ENCODE assay signal across 9 cellular contexts in genomic region chr1:98870959-98871903, GRCh38.
A peak's percentile ranks its signal among the peaks of the same experiment; 100 is the strongest.
DNase-seq lines count a peak whose midpoint lies in the region; ATAC-seq and TF ChIP-seq lines count a peak whose summit lies in the region.
"Had no signal": no experiment of that assay in that cellular context is flagged by ENCODE, and none has a peak within 500 bp of the region (broad histone marks: within the 10 kb centered on the region; RNA-seq: fewer than 3 reads in every experiment).

No MANE protein-coding gene starts in this region.

- H3K36me3 ChIP-seq in lower lobe of right lung, result no peaks in the 10 kb centered on the region

- H3K27ac Mint-ChIP-seq in activated CD4-positive, alpha-beta T cell treated with anti-CD3 and anti-CD28 coated beads, Interleukin-2, amount 10 ng/mL, durations not matched to agents 24 days and 14 days, result peak overlapping the region; percentile 92

- TF ChIP-seq CTCF in lower lobe of right lung (IDR thresholded peaks at IDR 0.05), result no peak

- no peak overlapping the region for H3K4me3 ChIP-seq in lower lobe of right lung

- no peaks in the 10 kb centered on the region for H3K27me3 ChIP-seq in lower lobe of right lung (ENCODE audit: low read depth)

- H3K9me3 ChIP-seq in lower lobe of right lung, result no peaks in the 10 kb centered on the region

- no peaks in the 10 kb centered on the region for H3K27me3 Mint-ChIP-seq in activated CD4-positive, alpha-beta T cell treated with anti-CD3 and anti-CD28 coated beads, Interleukin-2, amount 10 ng/mL, durations not matched to agents 24 days and 14 days

- peaks cover 19% of the 10 kb centered on the region for H3K36me3 Mint-ChIP-seq in activated CD4-positive, alpha-beta T cell treated with anti-CD3 and anti-CD28 coated beads, Interleukin-2, amount 10 ng/mL, durations not matched to agents 24 days and 14 days (ENCODE audit: low read depth)

- H3K27ac ChIP-seq in lower lobe of right lung, result no peak overlapping the region
- H3K27ac ChIP-seq: epithelial cell of prostate had no signal

- H3K4me3 Mint-ChIP-seq in activated CD4-positive, alpha-beta T cell treated with anti-CD3 and anti-CD28 coated beads, Interleukin-2, amount 10 ng/mL, durations not matched to agents 24 days and 14 days, result peak overlapping the region; percentile 72

- H3K9me3 Mint-ChIP-seq in activated CD4-positive, alpha-beta T cell treated with anti-CD3 and anti-CD28 coated beads, Interleukin-2, amount 10 ng/mL, durations not matched to agents 24 days and 14 days, result peaks cover 35% of the 10 kb centered on the region

- H3K4me1 ChIP-seq in lower lobe of right lung, result no peaks in the 10 kb centered on the region

- intact Hi-C loops in activated CD4-positive, alpha-beta T cell treated with anti-CD3 and anti-CD28 coated beads, Interleukin-2, amount 10 ng/mL, durations not matched to agents 24 days and 14 days (cut with micrococcal nuclease), result loop anchor here (1.0 to 2.0 kb wide), 3 partner anchors 58 to 120 kb away; no protein-coding TSS in a partner anchor
- intact Hi-C loops in lower lobe of right lung (cut with DNase I), result no loop called here

- DNase-seq in GDM1 (lab: John Stamatoyannopoulos, UW) (peak; percentile 30), lower lobe of right lung (no peak), cerebellar cortex (ENCODE audit: low spot score) (no peak), kidney glomerular epithelial cell (lab: John Stamatoyannopoulos, UW) (no peak), NCI-H446 (lab: John Stamatoyannopoulos, UW) (no peak)
- DNase-seq in activated CD4-positive, alpha-beta T cell treated with anti-CD3 and anti-CD28 coated beads, Interleukin-2, amount 10 ng/mL, durations not matched to agents 24 days and 14 days, result peak; percentile 88

- ATAC-seq in GM21447 (IDR thresholded peaks at IDR 0.05; ENCODE audit: unreplicated experiment), result peak; percentile 96
- peak; percentile 98 for ATAC-seq in HG03571 (IDR thresholded peaks at IDR 0.05; ENCODE audit: unreplicated experiment)
- peak; percentile 29 to 62 for ATAC-seq in lower lobe of right lung

- H3K4me1 Mint-ChIP-seq in activated CD4-positive, alpha-beta T cell treated with anti-CD3 and anti-CD28 coated beads, Interleukin-2, amount 10 ng/mL, durations not matched to agents 24 days and 14 days, result peaks cover 23% of the 10 kb centered on the region

Comparison
In these comparisons a context has a peak if more than half of its experiments do, and no peak if none do; other contexts are left out.
1. DNase-seq: peak in GDM1 (single experiment) and activated CD4-positive, alpha-beta T cell treated with anti-CD3 and anti-CD28 coated beads, Interleukin-2, amount 10 ng/mL, durations not matched to agents 24 days and 14 days (single experiment); none in lower lobe of right lung (single experiment), cerebellar cortex (single experiment), kidney glomerular epithelial cell (single experiment) and NCI-H446 (0 of 2).
2. ATAC-seq: peak in every context shown above with its lines; median percentile 98 in HG03571; 96 in GM21447; 46 in lower lobe of right lung.